In the genomic region with DNA sequence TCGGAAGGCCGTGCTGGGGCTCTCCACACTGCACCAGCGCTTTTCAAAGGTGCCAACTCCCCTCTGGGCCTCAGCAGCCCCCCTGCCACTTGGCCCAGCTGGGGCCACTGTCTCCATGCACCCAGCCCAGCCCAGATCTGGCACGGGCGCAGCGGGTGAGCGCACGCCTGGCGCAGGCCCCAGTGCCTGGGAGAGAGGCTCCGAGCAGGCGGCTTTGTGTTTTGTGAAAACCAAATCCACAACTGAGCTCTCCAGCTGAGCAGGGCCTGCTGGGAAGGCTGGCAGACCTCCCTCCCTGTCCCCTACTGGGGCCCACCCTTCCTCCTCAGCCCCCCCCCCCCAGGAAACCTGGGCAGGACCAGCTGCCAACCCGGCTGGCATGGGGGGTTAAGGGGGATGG, we compare ENCODE assay signal across 12 cellular contexts. TPM values are rescaled to one million over a fixed set of nuclear protein-coding genes. Genes with fewer than 3 reads are reported as not detected.
DNase-seq lines count a peak whose midpoint lies in the region; ATAC-seq and TF ChIP-seq lines count a peak whose summit lies in the region.
"Had no signal": no experiment of that assay in that cellular context is flagged by ENCODE, and none has a peak within 500 bp of the region (broad histone marks: within the 10 kb centered on the region; RNA-seq: fewer than 3 reads in every experiment).

No MANE protein-coding gene starts in this region.

- no peak overlapping the region for H3K27ac Mint-ChIP-seq in WTC11
- no peak overlapping the region for H3K27ac Mint-ChIP-seq in stimulated activated effector memory CD8-positive, alpha-beta T cell treated with anti-CD3 and anti-CD28 coated beads, Interleukin-12 subunit alpha, Interleukin-12 subunit beta, amount 100 ng/mL, for 72 hours

- POLR2A ChIA-PET in WTC11 (lab: Charles Lee): no interaction called here

- TF ChIP-seq CTCF in WTC11 (IDR thresholded peaks at IDR 0.05) (no peak), thoracic aorta (IDR thresholded peaks at IDR 0.05) (no peak)

- H3K27ac ChIP-seq in thoracic aorta: peak overlapping the region; percentile 47 to 61
- H3K27ac ChIP-seq: prostate gland had no signal

- H3K4me1 ChIP-seq in thoracic aorta (ENCODE audit: control insufficient read depth in 1 of 2, low read depth in 2 of 2): peaks cover 3 to 17% of the 10 kb centered on the region in 2 donors
- H3K4me1 ChIP-seq: prostate gland had no signal

- no peaks in the 10 kb centered on the region; the same call in none of the 2 replicates for H3K27me3 Mint-ChIP-seq in WTC11 (ENCODE audit: low read depth)

- ATAC-seq in WTC11 (peak; percentile 37; the same call in 1 of the 2 replicates), thoracic aorta (ENCODE audit: insufficient number of reproducible peaks, low FRiP score, low read depth) (no peak), GM21576 (IDR thresholded peaks at IDR 0.05; ENCODE audit: unreplicated experiment) (no peak)
- no peak for ATAC-seq in stimulated activated effector memory CD8-positive, alpha-beta T cell treated with anti-CD3 and anti-CD28 coated beads, Interleukin-12 subunit alpha, Interleukin-12 subunit beta, amount 100 ng/mL, for 72 hours
- ATAC-seq: left ventricle myocardium superior had no signal

- no peaks in the 10 kb centered on the region for H3K36me3 Mint-ChIP-seq in WTC11
- no peaks in the 10 kb centered on the region for H3K36me3 Mint-ChIP-seq in stimulated activated effector memory CD8-positive, alpha-beta T cell treated with anti-CD3 and anti-CD28 coated beads, Interleukin-12 subunit alpha, Interleukin-12 subunit beta, amount 100 ng/mL, for 72 hours

- CTCF ChIA-PET in WTC11 (lab: Charles Lee): interaction anchor here (1.4 to 1.8 kb wide), 3 partner anchors 11 to 114 kb away, joined by 3 to 7 read pairs (median 4); no protein-coding TSS in a partner anchor

- H3K4me3 Mint-ChIP-seq in WTC11: no peak overlapping the region
- H3K4me3 Mint-ChIP-seq in stimulated activated effector memory CD8-positive, alpha-beta T cell treated with anti-CD3 and anti-CD28 coated beads, Interleukin-12 subunit alpha, Interleukin-12 subunit beta, amount 100 ng/mL, for 72 hours: no peak overlapping the region

- H3K9me3 Mint-ChIP-seq in WTC11: no peaks in the 10 kb centered on the region
- no peaks in the 10 kb centered on the region for H3K9me3 Mint-ChIP-seq in stimulated activated effector memory CD8-positive, alpha-beta T cell treated with anti-CD3 and anti-CD28 coated beads, Interleukin-12 subunit alpha, Interleukin-12 subunit beta, amount 100 ng/mL, for 72 hours

- H3K4me1 Mint-ChIP-seq in WTC11: peaks cover 7% of the 10 kb centered on the region
- H3K4me1 Mint-ChIP-seq in stimulated activated effector memory CD8-positive, alpha-beta T cell treated with anti-CD3 and anti-CD28 coated beads, Interleukin-12 subunit alpha, Interleukin-12 subunit beta, amount 100 ng/mL, for 72 hours: no peaks in the 10 kb centered on the region

- DNase-seq in NCI-H1092 (lab: John Stamatoyannopoulos, UW) (peak; percentile 87), WTC11 (ENCODE audit: low spot score) (no peak), inferior parietal cortex (ENCODE audit: extremely low spot score) (peak; percentile 77), thoracic aorta (ENCODE audit: low spot score) (no peak), NCI-H146 (lab: John Stamatoyannopoulos, UW) (no peak)
- DNase-seq in stimulated activated effector memory CD8-positive, alpha-beta T cell treated with anti-CD3 and anti-CD28 coated beads, Interleukin-12 subunit alpha, Interleukin-12 subunit beta, amount 100 ng/mL, for 72 hours (ENCODE audit: low spot score in 2 of 2): no peak
- DNase-seq: DMS79, left ventricle myocardium superior, NCI-H1417 treated with DMSO at 0.1 percent for 48 hours, SIG-M5 had no signal

- H3K9me3 ChIP-seq in thoracic aorta: no peaks in the 10 kb centered on the region
- H3K9me3 ChIP-seq: prostate gland had no signal

- no peaks in the 10 kb centered on the region for H3K27me3 ChIP-seq in thoracic aorta (replicated peaks; ENCODE audit: insufficient read depth)

- no peaks in the 10 kb centered on the region for H3K36me3 ChIP-seq in thoracic aorta
- H3K36me3 ChIP-seq: prostate gland had no signal

- H3K4me3 ChIP-seq in thoracic aorta: peak overlapping the region; percentile 24
- H3K4me3 ChIP-seq: prostate gland had no signal

TF ChIP-seq in WTC11, 78 proteins besides CTCF, POLR2A, EP300 and RAD21:
- peak; percentile 39 for TF ChIP-seq ZNF423 (CRISPR knock-in tag; IDR thresholded peaks at IDR 0.05)
- no peak for TF ChIP-seq ZNF512 (CRISPR knock-in tag; IDR thresholded peaks at IDR 0.05; ENCODE audit: borderline replicate concordance)

RNA-seq across cellular contexts. Expression of gene MDGA1, which starts 17.0 kb away (rescaled TPM):
- total RNA-seq in WTC11 (2021) (1.3 to 2.6 TPM (median 1.3 TPM) in 3 replicates), thoracic aorta (1 to 10 TPM; 6.8 to 7.3 TPM)

Comparison
In these comparisons a context has a peak if more than half of its experiments do, and no peak if none do; other contexts are left out.
1. DNase-seq: peak in NCI-H1092 (single experiment) and inferior parietal cortex (single experiment); none in WTC11 (single experiment), thoracic aorta (single experiment), stimulated activated effector memory CD8-positive, alpha-beta T cell treated with anti-CD3 and anti-CD28 coated beads, Interleukin-12 subunit alpha, Interleukin-12 subunit beta, amount 100 ng/mL, for 72 hours (0 of 2) and NCI-H146 (single experiment).